Comparison of ENCODE assay signal across 19 cellular contexts in the genomic region with DNA sequence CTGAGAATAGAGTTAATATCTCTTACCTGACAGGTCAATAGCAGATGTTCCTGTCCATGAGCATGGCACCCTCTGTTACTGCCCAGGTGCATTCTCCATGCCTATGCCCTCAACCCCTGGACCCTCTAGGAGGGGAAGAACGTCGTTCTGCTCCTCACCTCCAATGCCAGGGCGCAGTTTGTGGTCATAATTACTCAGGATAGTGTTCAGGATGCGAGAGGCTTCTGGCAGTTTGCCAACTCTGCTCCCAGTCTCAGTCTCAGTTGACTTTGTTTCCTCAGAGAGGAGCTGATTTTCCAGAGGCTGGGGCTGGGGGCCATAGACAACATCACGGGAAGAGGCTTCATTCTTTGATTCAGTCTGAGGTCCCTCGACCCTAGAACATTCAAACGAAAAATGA. TPM values are rescaled to one million over a fixed set of nuclear protein-coding genes. Genes with fewer than 3 reads are reported as not detected.
"Had no signal": no experiment of that assay in that cellular context is flagged by ENCODE, and none has a peak within 500 bp of the region (broad histone marks: within the 10 kb centered on the region; RNA-seq: fewer than 3 reads in every experiment).

No MANE protein-coding gene starts in this region.

- H3K9me3 ChIP-seq: right atrium auricular region, upper lobe of left lung had no signal

- H3K27me3 ChIP-seq: foreskin keratinocyte, right atrium auricular region had no signal

- ATAC-seq: activated naive CD4-positive, alpha-beta T cell treated with anti-CD3 and anti-CD28 coated beads, Interleukin-2, amount 50 U/mL, for 72 hours; activated T-cell treated with anti-CD3 and anti-CD28 coated beads, Interleukin-2, amount 50 U/mL, for 72 hours; natural killer cell treated with Interleukin-12 subunit alpha and Interleukin-12 subunit beta and Interleukin-15 and Interleukin-18, amount 100 ng/mL, for 72 hours had no signal

- H3K27ac ChIP-seq: foreskin keratinocyte, right atrium auricular region, upper lobe of left lung had no signal

- H3K4me3 ChIP-seq: right atrium auricular region, upper lobe of left lung had no signal

- DNase-seq: activated B cell treated with CpG ODN at 0.5 μM for 24 hours; activated CD4-positive, alpha-beta T cell treated with anti-CD3 and anti-CD28 coated beads, Interleukin-2, amount 10 ng/mL, durations not matched to agents 7 days and 5 days; activated CD8-positive, alpha-beta memory T cell treated with anti-CD3 and anti-CD28 coated beads, Interleukin-2, amount 50 U/mL, for 48 hours; activated gamma-delta T cell; activated T-cell treated with anti-CD3 and anti-CD28 coated beads, Interleukin-2, amount 50 U/mL, for 72 hours; amniotic stem cell; cerebellar nuclear complex; effector memory CD4-positive, alpha-beta T cell; foreskin keratinocyte; mesendoderm had no signal

- H3K4me1 ChIP-seq: right atrium auricular region had no signal

RNA-seq across cellular contexts. Expression of a gene that starts 4.4 kb away (rescaled TPM):
- total RNA-seq: activated B cell treated with CpG ODN at 0.5 μM for 24 hours; activated CD4-positive, alpha-beta T cell treated with anti-CD3 and anti-CD28 coated beads, Interleukin-2, amount 10 ng/mL, durations not matched to agents 7 days and 5 days; activated naive CD4-positive, alpha-beta T cell treated with anti-CD3 and anti-CD28 coated beads, Interleukin-2, amount 50 U/mL, for 72 hours; activated T-cell treated with anti-CD3 and anti-CD28 coated beads, Interleukin-2, amount 50 U/mL, for 72 hours; natural killer cell treated with Interleukin-12 subunit alpha and Interleukin-12 subunit beta and Interleukin-15 and Interleukin-18, amount 100 ng/mL, for 72 hours; T-helper 2 cell treated with Interferon-gamma antibody and Interleukin-4, amounts not matched to agents 100 ng/mL and 5 ng/mL, for 36 hours had no signal

RNA-seq across cellular contexts. Expression of a gene that starts 57.3 kb away (rescaled TPM):
- total RNA-seq: activated B cell treated with CpG ODN at 0.5 μM for 24 hours; activated CD4-positive, alpha-beta T cell treated with anti-CD3 and anti-CD28 coated beads, Interleukin-2, amount 10 ng/mL, durations not matched to agents 7 days and 5 days; activated naive CD4-positive, alpha-beta T cell treated with anti-CD3 and anti-CD28 coated beads, Interleukin-2, amount 50 U/mL, for 72 hours; activated T-cell treated with anti-CD3 and anti-CD28 coated beads, Interleukin-2, amount 50 U/mL, for 72 hours; foreskin keratinocyte; kidney epithelial cell; liver; natural killer cell treated with Interleukin-12 subunit alpha and Interleukin-12 subunit beta and Interleukin-15 and Interleukin-18, amount 100 ng/mL, for 72 hours; posterior vena cava; right atrium auricular region; T-helper 2 cell treated with Interferon-gamma antibody and Interleukin-4, amounts not matched to agents 100 ng/mL and 5 ng/mL, for 36 hours; temporal lobe; upper lobe of left lung had no signal
- polyA plus RNA-seq: foreskin keratinocyte, liver had no signal
